ENCODE assay signal across 27 cellular contexts in genomic region chr9:21525174-21525573, GRCh38. TPM values are rescaled to one million over a fixed set of nuclear protein-coding genes. Genes with fewer than 3 reads are reported as not detected.
"Had no signal": no experiment of that assay in that cellular context is flagged by ENCODE, and none has a peak within 500 bp of the region (broad histone marks: within the 10 kb centered on the region; RNA-seq: fewer than 3 reads in every experiment).

No MANE protein-coding gene starts in this region.

- H3K4me3 ChIP-seq: coronary artery, dorsolateral prefrontal cortex, esophagus squamous epithelium, gastrocnemius medialis, heart right ventricle, left lung, lower lobe of right lung, mucosa of descending colon had no signal

- ATAC-seq: esophagus mucosa; gastrocnemius medialis; heart right ventricle; left cardiac atrium; left lung; left ventricle myocardium superior; lower lobe of right lung; mucosa of descending colon; naive thymus-derived CD8-positive, alpha-beta T cell had no signal

- H3K27me3 ChIP-seq: gastrocnemius medialis, left lung had no signal

- DNase-seq: dermis blood vessel endothelial cell; dorsolateral prefrontal cortex; effector CD4-positive, alpha-beta T cell; effector memory CD4-positive, alpha-beta T cell; erythroblast; esophagus squamous epithelium; foreskin fibroblast; foreskin melanocyte; gastrocnemius medialis; glutamatergic neuron; head of caudate nucleus; heart right ventricle; hippocampal formation; left cardiac atrium; left lung; left ventricle myocardium superior; lower lobe of right lung; mesenchymal stem cell; mucosa of descending colon; naive B cell; naive thymus-derived CD8-positive, alpha-beta T cell had no signal

- H3K36me3 ChIP-seq: gastrocnemius medialis, heart right ventricle, left lung, lower lobe of right lung had no signal

- H3K9me3 ChIP-seq: esophagus squamous epithelium, gastrocnemius medialis, left lung, lower lobe of right lung, mucosa of descending colon had no signal

- H3K27ac ChIP-seq: coronary artery, dorsolateral prefrontal cortex, esophagus squamous epithelium, gastrocnemius medialis, heart right ventricle, left lung, lower lobe of right lung had no signal

- H3K4me1 ChIP-seq: esophagus squamous epithelium, gastrocnemius medialis, heart right ventricle, left lung, lower lobe of right lung had no signal

RNA-seq across cellular contexts. Expression of gene IFNE, which starts 43.1 kb away (rescaled TPM):
- total RNA-seq: gastrocnemius medialis, heart right ventricle, left cardiac atrium, left lung, left ventricle myocardium superior, lower leg skin, lower lobe of right lung, lung microvascular endothelial cell, mesenteric fat pad, mucosa of descending colon, myocyte had no signal
- polyA plus RNA-seq: heart right ventricle; naive thymus-derived CD8-positive, alpha-beta T cell had no signal
